Comparison of ENCODE assay signal across 15 cellular contexts in the genomic region with DNA sequence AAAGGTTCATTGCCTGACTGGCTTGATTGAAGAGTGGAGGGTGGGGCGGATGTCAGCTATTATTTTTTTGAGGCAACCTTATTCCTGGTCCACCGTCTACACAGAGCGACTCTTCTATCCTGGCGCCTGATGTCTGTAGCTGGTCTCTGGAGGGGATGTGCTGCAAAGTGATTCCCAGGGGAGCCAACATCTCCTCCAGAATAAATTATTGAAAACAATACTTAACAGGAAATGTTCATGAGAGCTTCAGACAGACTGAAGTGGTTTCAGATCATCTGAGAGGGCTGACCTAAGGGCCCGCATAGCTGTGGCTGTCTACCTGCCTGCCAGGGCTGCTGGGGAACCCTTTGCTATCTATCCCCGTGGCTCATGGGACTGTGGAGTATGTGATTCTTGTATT.
DNase-seq lines count a peak whose midpoint lies in the region; ATAC-seq and TF ChIP-seq lines count a peak whose summit lies in the region.
"Had no signal": no experiment of that assay in that cellular context is flagged by ENCODE, and none has a peak within 500 bp of the region (broad histone marks: within the 10 kb centered on the region; RNA-seq: fewer than 3 reads in every experiment).

No MANE protein-coding gene starts in this region.

- no peak for TF ChIP-seq POLR2A in body of pancreas (IDR thresholded peaks at IDR 0.05)

- H3K36me3 ChIP-seq in body of pancreas (replicated peaks in 1 of 2; ENCODE audit: insufficient read depth in 1 of 2, low read depth in 2 of 2), result no peaks in the 10 kb centered on the region
- H3K36me3 ChIP-seq: tibial nerve had no signal

- H3K27me3 Mint-ChIP-seq in T-helper 2 cell treated with Interferon-gamma antibody and Interleukin-4, amounts not matched to agents 5 μg/mL and 100 μg/mL, for 36 hours (ENCODE audit: low read depth), result peaks cover 3% of the 10 kb centered on the region

- no peaks in the 10 kb centered on the region for H3K9me3 ChIP-seq in body of pancreas
- H3K9me3 ChIP-seq: tibial nerve had no signal

- H3K27me3 ChIP-seq in body of pancreas, result no peaks in the 10 kb centered on the region
- H3K27me3 ChIP-seq: tibial nerve had no signal

- no peaks in the 10 kb centered on the region for H3K9me3 Mint-ChIP-seq in T-helper 2 cell treated with Interferon-gamma antibody and Interleukin-4, amounts not matched to agents 5 μg/mL and 100 μg/mL, for 36 hours
- H3K9me3 Mint-ChIP-seq: effector memory CD8-positive, alpha-beta T cell; natural killer cell had no signal

- H3K4me1 Mint-ChIP-seq in T-helper 2 cell treated with Interferon-gamma antibody and Interleukin-4, amounts not matched to agents 5 μg/mL and 100 μg/mL, for 36 hours (ENCODE audit: low read depth), result no peaks in the 10 kb centered on the region
- H3K4me1 Mint-ChIP-seq: natural killer cell had no signal

- ATAC-seq in GM19397 (IDR thresholded peaks at IDR 0.05; ENCODE audit: unreplicated experiment) (peak; percentile 46), HG02973 (IDR thresholded peaks at IDR 0.05; ENCODE audit: unreplicated experiment) (peak; percentile 43), body of pancreas (no peak)
- ATAC-seq: effector memory CD8-positive, alpha-beta T cell; natural killer cell; PC-3 had no signal

- H3K27ac ChIP-seq in body of pancreas, result no peak overlapping the region
- H3K27ac ChIP-seq: VCaP had no signal

- H3K36me3 Mint-ChIP-seq in T-helper 2 cell treated with Interferon-gamma antibody and Interleukin-4, amounts not matched to agents 5 μg/mL and 100 μg/mL, for 36 hours (ENCODE audit: low read depth), result no peaks in the 10 kb centered on the region
- H3K36me3 Mint-ChIP-seq: natural killer cell had no signal

- no peak overlapping the region for H3K4me3 Mint-ChIP-seq in T-helper 2 cell treated with Interferon-gamma antibody and Interleukin-4, amounts not matched to agents 5 μg/mL and 100 μg/mL, for 36 hours
- H3K4me3 Mint-ChIP-seq: effector memory CD8-positive, alpha-beta T cell; natural killer cell had no signal

- peak; percentile 79 for DNase-seq in GM12865 (ENCODE audit: low read depth)
- DNase-seq in NCI-H187 treated with DMSO at 0.1 percent for 48 hours (lab: John Stamatoyannopoulos, UW), result peak; percentile 53
- DNase-seq in body of pancreas, result no peak
- DNase-seq in T-helper 2 cell treated with Interferon-gamma antibody and Interleukin-4, amounts not matched to agents 5 μg/mL and 100 μg/mL, for 36 hours (ENCODE audit: low spot score), result no peak
- DNase-seq in GF-D8 (lab: John Stamatoyannopoulos, UW), result no peak
- DNase-seq in NCI-H1048 (lab: John Stamatoyannopoulos, UW), result no peak
- DNase-seq: C1 segment of cervical spinal cord; effector memory CD8-positive, alpha-beta T cell; natural killer cell; PC-3; stimulated activated CD4-positive, alpha-beta T cell treated with anti-CD3 and anti-CD28 coated beads, Interleukin-1b, Interleukin-23, amount 100 ng/mL, for 48 hours had no signal

- intact Hi-C loops in body of pancreas (cut with DNase I), result no loop called here

- peak overlapping the region; percentile 39 for H3K4me3 ChIP-seq in GM12865 (ENCODE audit: low read depth, low read length)
- H3K4me3 ChIP-seq in body of pancreas, result no peak overlapping the region
- H3K4me3 ChIP-seq: tibial nerve had no signal

- TF ChIP-seq CTCF in GM12865 (IDR thresholded peaks at IDR 0.05; ENCODE audit: insufficient read depth, low read depth, low read length, missing control alignments) (no peak), body of pancreas (IDR thresholded peaks at IDR 0.05) (no peak)

- no peak overlapping the region for H3K27ac Mint-ChIP-seq in T-helper 2 cell treated with Interferon-gamma antibody and Interleukin-4, amounts not matched to agents 5 μg/mL and 100 μg/mL, for 36 hours
- H3K27ac Mint-ChIP-seq: effector memory CD8-positive, alpha-beta T cell; natural killer cell had no signal

- no peaks in the 10 kb centered on the region for H3K4me1 ChIP-seq in body of pancreas
- H3K4me1 ChIP-seq: tibial nerve had no signal

- 74 to 75% methylated on average over 6 of the region's 6 CpGs for WGBS in body of pancreas, 2 donors

Comparison
In these comparisons a context has a peak if more than half of its experiments do, and no peak if none do; other contexts are left out.
1. DNase-seq: peak in GM12865 (single experiment) and NCI-H187 treated with DMSO at 0.1 percent for 48 hours (single experiment); none in body of pancreas (0 of 4), T-helper 2 cell treated with Interferon-gamma antibody and Interleukin-4, amounts not matched to agents 5 μg/mL and 100 μg/mL, for 36 hours (single experiment), GF-D8 (single experiment) and NCI-H1048 (single experiment).